ENCODE assay signal across 7 cellular contexts in genomic region chr17:1180434-1180742, GRCh38. TPM values are rescaled to one million over a fixed set of nuclear protein-coding genes. Genes with fewer than 3 reads are reported as not detected.
DNase-seq lines count a peak whose midpoint lies in the region; ATAC-seq and TF ChIP-seq lines count a peak whose summit lies in the region.

No MANE protein-coding gene starts in this region.

- peaks cover 6% of the 10 kb centered on the region; the same call in 1 of the 2 replicates for H3F3A ChIP-seq in GM23338 (replicated peaks; ENCODE audit: low read depth)
- peaks cover 8% of the 10 kb centered on the region for H3F3A ChIP-seq in smooth muscle cell (ENCODE audit: low read depth)

- H3K4me2 ChIP-seq in GM23338 = peak overlapping the region; percentile 86
- peak overlapping the region; percentile 85 for H3K4me2 ChIP-seq in smooth muscle cell

- H3K79me2 ChIP-seq in GM23338 (replicated peaks; ENCODE audit: insufficient read depth) (no peaks in the 10 kb centered on the region), smooth muscle cell (ENCODE audit: low read depth) (no peaks in the 10 kb centered on the region)

- TF ChIP-seq CTCF in GM23338 (conservative IDR thresholded peaks at IDR 0.05; ENCODE audit: low read depth in 2 of 2) (no peak), VCaP (conservative IDR thresholded peaks at IDR 0.05) (no peak), smooth muscle cell (IDR thresholded peaks at IDR 0.05; ENCODE audit: borderline replicate concordance, insufficient read depth, poor library complexity, severe bottlenecking) (no peak)

- H3K27ac ChIP-seq in GM23338 (ENCODE audit: low read depth) (no peak overlapping the region), VCaP (peak overlapping the region; percentile 30; the same call in 1 of the 2 replicates), right cardiac atrium (ENCODE audit: low read length) (no peak overlapping the region), smooth muscle cell (ENCODE audit: low read depth) (peak overlapping the region; percentile 89)

- H3K9me3 Mint-ChIP-seq in GM23338 = no peaks in the 10 kb centered on the region

- H3K9me3 ChIP-seq in right cardiac atrium (ENCODE audit: control insufficient read depth, low read length) (no peaks in the 10 kb centered on the region), smooth muscle cell (replicated peaks; ENCODE audit: low read depth) (no peaks in the 10 kb centered on the region)

- no peaks in the 10 kb centered on the region for H4K20me1 ChIP-seq in GM23338 (replicated peaks; ENCODE audit: insufficient read depth)
- peaks cover 29% of the 10 kb centered on the region for H4K20me1 ChIP-seq in smooth muscle cell (ENCODE audit: low read depth)

- H3K4me3 ChIP-seq in GM23338 (peak overlapping the region; percentile 67), right cardiac atrium (ENCODE audit: low read length) (peak overlapping the region; percentile 91), smooth muscle cell (peak overlapping the region; percentile 87)

- H3K36me3 ChIP-seq in GM23338 (ENCODE audit: insufficient read depth) (no peaks in the 10 kb centered on the region), smooth muscle cell (ENCODE audit: low read depth) (no peaks in the 10 kb centered on the region)

- peak; percentile 35 for DNase-seq in GM23338 (ENCODE audit: low spot score)
- DNase-seq in right cardiac atrium = no peak
- DNase-seq in smooth muscle cell (lab: John Stamatoyannopoulos, UW; ENCODE audit: unreplicated experiment) = no peak
- DNase-seq in hypothalamus (lab: John Stamatoyannopoulos, UW) = no peak
- no peak for DNase-seq in kidney tubule cell (ENCODE audit: low spot score)

- H3K4me1 ChIP-seq in GM23338 (ENCODE audit: insufficient read depth) (peaks cover 23% of the 10 kb centered on the region), right cardiac atrium (ENCODE audit: control insufficient read depth, insufficient read depth, low read length) (peaks cover 3% of the 10 kb centered on the region), smooth muscle cell (ENCODE audit: low read depth) (peaks cover 8% of the 10 kb centered on the region)

- peak; percentile 9 for ATAC-seq in GM23338
- no peak for ATAC-seq in right cardiac atrium
- no peak for ATAC-seq in HG03097 (IDR thresholded peaks at IDR 0.05; ENCODE audit: low FRiP score, unreplicated experiment)

- WGBS in right cardiac atrium = 29% methylated on average over 19 of the region's 19 CpGs
- 43% methylated on average over 10 of the region's 19 CpGs for WGBS in smooth muscle cell (ENCODE audit: low lambda C conversion rate)

- H3K27ac Mint-ChIP-seq in GM23338 = no peak overlapping the region

- H3K9me2 ChIP-seq in GM23338 (ENCODE audit: insufficient read depth) = no peaks in the 10 kb centered on the region

- peaks cover 21% of the 10 kb centered on the region for H3K27me3 ChIP-seq in GM23338 (ENCODE audit: insufficient read depth)
- no peaks in the 10 kb centered on the region for H3K27me3 ChIP-seq in right cardiac atrium (ENCODE audit: control insufficient read depth, insufficient read depth)
- H3K27me3 ChIP-seq in smooth muscle cell (ENCODE audit: low read depth) = no peaks in the 10 kb centered on the region

- peaks cover 42% of the 10 kb centered on the region for H3K27me3 Mint-ChIP-seq in GM23338 (ENCODE audit: insufficient read depth, low read depth, poor library complexity)

- peak overlapping the region; percentile 52; the same call in 2 of the 3 replicates for H3K4me3 Mint-ChIP-seq in GM23338

- intact Hi-C loops in right cardiac atrium (cut with DNase I) = loop anchor here in 1 of 4 donors (10.0 kb wide), 1 partner anchor 56 kb away; no protein-coding TSS in a partner anchor

- H2AFZ ChIP-seq in GM23338 (peak overlapping the region; percentile 63), smooth muscle cell (ENCODE audit: low read depth) (peak overlapping the region; percentile 82)

- H3K4me1 Mint-ChIP-seq in GM23338 = peaks cover 15% of the 10 kb centered on the region

- H3K36me3 Mint-ChIP-seq in GM23338 (ENCODE audit: low read depth) = no peaks in the 10 kb centered on the region

- peak overlapping the region; percentile 76 for H3K9ac ChIP-seq in smooth muscle cell (ENCODE audit: low read depth)

TF ChIP-seq in GM23338, 12 proteins besides CTCF, POLR2A, EP300 and RAD21 (continues in another document):
- TF ChIP-seq ZNF462 (CRISPR knock-in tag; IDR thresholded peaks at IDR 0.05) (no peak), EZH2 (IDR thresholded peaks at IDR 0.05; ENCODE audit: low read depth, unreplicated experiment) (no peak)

RNA-seq across cellular contexts. Expression of gene ABR, which starts 0.6 kb away (rescaled TPM):
- 24.3 and 27.7 TPM in 2 replicates for total RNA-seq in GM23338 (2014; rRNA removed; shearing (Covaris generic))
- polyA plus RNA-seq in GM23338 (2016; fragmentation: Nextera tagmentation; extraction: Ambion mirVana) = 15.0 and 18.5 TPM in 2 replicates
- 100 to 1,000 TPM; 130 to 164 (median 154) TPM for total RNA-seq in right cardiac atrium
- 77.4 TPM for polyA plus RNA-seq in right cardiac atrium
- 26.5 and 29.1 TPM in 2 replicates for total RNA-seq in smooth muscle cell
- polyA plus RNA-seq in smooth muscle cell = 16.1 and 23.3 TPM in 2 replicates

Comparison
In these comparisons a context has a peak if more than half of its experiments do, and no peak if none do; other contexts are left out.
1. H3K27ac ChIP-seq: peak in VCaP (single experiment) and smooth muscle cell (single experiment); none in GM23338 (single experiment) and right cardiac atrium (single experiment).
2. Peak in every context shown above with its lines, with median percentiles within 50 percentile points of each other: H3K4me3 ChIP-seq.